11 cellular contexts compared by ENCODE assay signal in genomic region chr10:81108516-81109199, GRCh38.
A peak's percentile ranks its signal among the peaks of the same experiment; 100 is the strongest.
DNase-seq lines count a peak whose midpoint lies in the region; ATAC-seq lines count a peak whose summit lies in the region.
"Had no signal": no experiment of that assay in that cellular context is flagged by ENCODE, and none has a peak within 500 bp of the region (broad histone marks: within the 10 kb centered on the region; RNA-seq: fewer than 3 reads in every experiment).

No MANE protein-coding gene starts in this region.

- H3K36me3 Mint-ChIP-seq in stimulated activated effector memory CD8-positive, alpha-beta T cell treated with anti-CD3 and anti-CD28 coated beads, Interleukin-12 subunit alpha, Interleukin-12 subunit beta, amount 100 ng/mL, for 72 hours: no peaks in the 10 kb centered on the region
- H3K36me3 Mint-ChIP-seq: immature natural killer cell, WTC11 had no signal

- no peaks in the 10 kb centered on the region for H3K4me1 Mint-ChIP-seq in stimulated activated effector memory CD8-positive, alpha-beta T cell treated with anti-CD3 and anti-CD28 coated beads, Interleukin-12 subunit alpha, Interleukin-12 subunit beta, amount 100 ng/mL, for 72 hours
- H3K4me1 Mint-ChIP-seq: central memory CD8-positive, alpha-beta T cell; immature natural killer cell; WTC11 had no signal

- peaks cover 13% of the 10 kb centered on the region for H3K9me3 Mint-ChIP-seq in stimulated activated effector memory CD8-positive, alpha-beta T cell treated with anti-CD3 and anti-CD28 coated beads, Interleukin-12 subunit alpha, Interleukin-12 subunit beta, amount 100 ng/mL, for 72 hours

- H3K4me3 Mint-ChIP-seq in stimulated activated effector memory CD8-positive, alpha-beta T cell treated with anti-CD3 and anti-CD28 coated beads, Interleukin-12 subunit alpha, Interleukin-12 subunit beta, amount 100 ng/mL, for 72 hours: no peak overlapping the region
- H3K4me3 Mint-ChIP-seq: central memory CD8-positive, alpha-beta T cell; immature natural killer cell; WTC11 had no signal

- no peak overlapping the region for H3K27ac ChIP-seq in epithelial cell of prostate

- ATAC-seq in GM18499 (IDR thresholded peaks at IDR 0.05; ENCODE audit: insufficient read depth, unreplicated experiment): peak; percentile 83
- ATAC-seq in GM21528 (IDR thresholded peaks at IDR 0.05; ENCODE audit: low FRiP score, unreplicated experiment): peak; percentile 65
- peak; percentile 89 for ATAC-seq in HG03432 (IDR thresholded peaks at IDR 0.05; ENCODE audit: unreplicated experiment)
- no peak for ATAC-seq in stimulated activated naive CD8-positive, alpha-beta T cell treated with anti-CD3 and anti-CD28 coated beads, Interleukin-15, Interleukin-2, amounts not matched to agents 100 U/mL and 50 U/mL, for 24 hours
- no peak for ATAC-seq in stimulated activated effector memory CD8-positive, alpha-beta T cell treated with anti-CD3 and anti-CD28 coated beads, Interleukin-12 subunit alpha, Interleukin-12 subunit beta, amount 100 ng/mL, for 72 hours
- ATAC-seq: WTC11 had no signal

- H3K27ac Mint-ChIP-seq in stimulated activated effector memory CD8-positive, alpha-beta T cell treated with anti-CD3 and anti-CD28 coated beads, Interleukin-12 subunit alpha, Interleukin-12 subunit beta, amount 100 ng/mL, for 72 hours: no peak overlapping the region
- H3K27ac Mint-ChIP-seq: immature natural killer cell, WTC11 had no signal

- DNase-seq in epithelial cell of prostate (ENCODE audit: low read depth, low spot score): peak; percentile 34
- no peak for DNase-seq in NCI-H446 (lab: John Stamatoyannopoulos, UW)
- no peak for DNase-seq in stimulated activated naive CD8-positive, alpha-beta T cell treated with anti-CD3 and anti-CD28 coated beads, Interleukin-15, Interleukin-2, amounts not matched to agents 100 U/mL and 50 U/mL, for 24 hours
- DNase-seq in LoVo (ENCODE audit: low spot score): no peak
- no peak for DNase-seq in stimulated activated effector memory CD8-positive, alpha-beta T cell treated with anti-CD3 and anti-CD28 coated beads, Interleukin-12 subunit alpha, Interleukin-12 subunit beta, amount 100 ng/mL, for 72 hours (ENCODE audit: low spot score in 2 of 2)
- DNase-seq: immature natural killer cell had no signal

Comparison
In these comparisons a context has a peak if more than half of its experiments do, and no peak if none do; other contexts are left out.
1. ATAC-seq: peak in GM18499 (single experiment), GM21528 (single experiment) and HG03432 (single experiment); none in stimulated activated naive CD8-positive, alpha-beta T cell treated with anti-CD3 and anti-CD28 coated beads, Interleukin-15, Interleukin-2, amounts not matched to agents 100 U/mL and 50 U/mL, for 24 hours (single experiment) and stimulated activated effector memory CD8-positive, alpha-beta T cell treated with anti-CD3 and anti-CD28 coated beads, Interleukin-12 subunit alpha, Interleukin-12 subunit beta, amount 100 ng/mL, for 72 hours (single experiment).